Comparison of ENCODE assay signal across 9 cellular contexts in genomic region chr17:74779948-74780400, GRCh38. TPM values are rescaled to one million over a fixed set of nuclear protein-coding genes. Genes with fewer than 3 reads are reported as not detected.
A peak's percentile ranks its signal among the peaks of the same experiment; 100 is the strongest.
DNase-seq lines count a peak whose midpoint lies in the region; ATAC-seq and TF ChIP-seq lines count a peak whose summit lies in the region.
"Had no signal": no experiment of that assay in that cellular context is flagged by ENCODE, and none has a peak within 500 bp of the region (broad histone marks: within the 10 kb centered on the region; RNA-seq: fewer than 3 reads in every experiment).

No MANE protein-coding gene starts in this region.

- H3K4me1 ChIP-seq in tibial nerve (peaks cover 0 to 31% (median 24%) of the 10 kb centered on the region in 4 donors), colonic mucosa (peaks cover 6% of the 10 kb centered on the region)

- peak; percentile 34 for DNase-seq in activated CD8-positive, alpha-beta memory T cell treated with anti-CD3 and anti-CD28 coated beads, Interleukin-2, amount 50 U/mL, for 24 hours (ENCODE audit: extremely low read depth)
- DNase-seq in tibial nerve (ENCODE audit: low spot score in 2 of 2) (peak in 1 of 2 donors; percentile 55), colonic mucosa (no peak), NCI-H1436 (lab: John Stamatoyannopoulos, UW) (no peak), AG08395 (ENCODE audit: low spot score) (no peak)

- no peak for TF ChIP-seq CTCF in tibial nerve (IDR thresholded peaks at IDR 0.05)
- no peak for TF ChIP-seq CTCF in colonic mucosa (IDR thresholded peaks at IDR 0.05)

- intact Hi-C loops in colonic mucosa (cut with DNase I): loop anchor here (5.0 kb wide), 1 partner anchor 38 kb away; no protein-coding TSS in a partner anchor

- TF ChIP-seq POLR2A in tibial nerve (IDR thresholded peaks at IDR 0.05): no peak

- H3K9me3 ChIP-seq in tibial nerve (no peaks in the 10 kb centered on the region), colonic mucosa (no peaks in the 10 kb centered on the region)

- H3K4me3 ChIP-seq in tibial nerve: no peak overlapping the region
- H3K4me3 ChIP-seq in colonic mucosa: no peak overlapping the region
- H3K4me3 ChIP-seq: cardiac muscle cell had no signal

- no peak overlapping the region for H3K9ac ChIP-seq in colonic mucosa (ENCODE audit: low read depth in 2 of 2, low read length in 2 of 2)

- H3K27ac ChIP-seq in layer of hippocampus (ENCODE audit: low read depth, low read length) (peak overlapping the region; percentile 13), tibial nerve (peak overlapping the region in 3 of 4 donors; percentile 43 to 63 (median 55)), colonic mucosa (no peak overlapping the region)
- H3K27ac ChIP-seq: cardiac muscle cell had no signal

- H3K36me3 ChIP-seq in tibial nerve (peaks cover 0 to 33% (median 0%) of the 10 kb centered on the region in 3 donors), colonic mucosa (no peaks in the 10 kb centered on the region)
- H3K36me3 ChIP-seq: cardiac muscle cell had no signal

- WGBS in tibial nerve, 2 donors: 67 to 82% methylated on average over 11 of the region's 11 CpGs

- ATAC-seq in GM18861 (IDR thresholded peaks at IDR 0.05; ENCODE audit: unreplicated experiment) (peak; percentile 44), HG03520 (IDR thresholded peaks at IDR 0.05; ENCODE audit: unreplicated experiment) (peak; percentile 52)

- H3K27me3 ChIP-seq in layer of hippocampus (ENCODE audit: control insufficient read depth, insufficient read depth, low read length) (no peaks in the 10 kb centered on the region), tibial nerve (no peaks in the 10 kb centered on the region), colonic mucosa (no peaks in the 10 kb centered on the region)
- H3K27me3 ChIP-seq: cardiac muscle cell had no signal

- peak; percentile 29 to 79 for TF ChIP-seq EP300 in tibial nerve (IDR thresholded peaks at IDR 0.05)

RNA-seq across cellular contexts. Expression of gene NAT9, which starts 3.8 kb away (rescaled TPM):
- total RNA-seq in tibial nerve (10 to 100 TPM; 27.5 to 78.6 (median 43.2) TPM), colonic mucosa (10 to 100 TPM; 28.4 to 52.6 TPM)

RNA-seq across cellular contexts. Expression of gene NHERF1, which starts 31.5 kb away (rescaled TPM):
- total RNA-seq in tibial nerve: 10 to 100 TPM; 42.2 to 55.2 (median 53.0) TPM
- total RNA-seq in colonic mucosa: 100 to 1,000 TPM; 186 to 244 TPM

RNA-seq across cellular contexts. Expression of gene RAB37, which starts 42.9 kb away (rescaled TPM):
- total RNA-seq in tibial nerve (1 to 10 TPM in 3 of 4 donors, under 1 TPM in 1; 0.87 to 4.4 (median 2.3) TPM), colonic mucosa (1 to 10 TPM; 4.5 to 7.2 TPM)
